Comparison of ENCODE assay signal across 1 cellular context in the genomic region with DNA sequence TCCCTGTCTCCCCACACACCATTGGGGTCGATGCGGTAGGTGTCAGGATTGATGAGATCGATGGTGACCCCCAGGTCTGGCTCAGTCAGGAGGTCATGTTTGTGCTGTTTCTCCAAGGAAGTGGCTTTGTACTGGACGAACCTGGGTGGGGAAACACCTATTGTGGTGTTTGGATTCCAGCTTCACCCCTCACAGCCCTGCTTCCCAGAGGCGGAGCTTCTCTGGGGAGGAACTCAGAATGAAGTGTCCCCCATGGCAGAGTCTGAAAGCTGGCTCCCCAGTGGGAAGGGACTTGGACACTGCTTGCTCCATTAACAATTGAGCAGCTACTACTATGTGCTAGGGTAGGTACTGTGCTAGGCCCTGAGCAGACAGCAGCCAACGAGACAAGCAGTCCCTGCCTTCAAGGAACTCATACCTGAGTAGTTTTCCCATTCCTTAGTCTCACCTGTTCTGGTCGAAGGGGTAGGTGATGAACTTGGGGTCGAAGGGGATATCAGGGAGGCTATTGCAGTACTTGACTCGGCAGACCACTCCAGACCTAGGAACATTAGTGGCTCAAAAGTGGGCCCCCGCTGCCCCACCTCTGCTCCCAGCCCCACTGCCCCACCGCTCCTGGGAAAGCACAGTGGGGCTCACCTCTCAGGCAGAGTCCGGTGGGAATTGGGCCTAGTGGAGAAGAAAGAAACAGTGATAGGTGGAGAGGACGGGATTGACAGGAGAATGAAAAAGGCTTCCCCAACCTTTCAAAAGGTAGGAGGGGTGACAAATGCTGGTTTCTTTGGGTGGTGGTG.
TF ChIP-seq lines count a peak whose summit lies in the region.

No MANE protein-coding gene starts in this region.

TF ChIP-seq in neural cell, 6 proteins besides CTCF, POLR2A, EP300 and RAD21 (continued from another document):
- TF ChIP-seq, protein P1, sequence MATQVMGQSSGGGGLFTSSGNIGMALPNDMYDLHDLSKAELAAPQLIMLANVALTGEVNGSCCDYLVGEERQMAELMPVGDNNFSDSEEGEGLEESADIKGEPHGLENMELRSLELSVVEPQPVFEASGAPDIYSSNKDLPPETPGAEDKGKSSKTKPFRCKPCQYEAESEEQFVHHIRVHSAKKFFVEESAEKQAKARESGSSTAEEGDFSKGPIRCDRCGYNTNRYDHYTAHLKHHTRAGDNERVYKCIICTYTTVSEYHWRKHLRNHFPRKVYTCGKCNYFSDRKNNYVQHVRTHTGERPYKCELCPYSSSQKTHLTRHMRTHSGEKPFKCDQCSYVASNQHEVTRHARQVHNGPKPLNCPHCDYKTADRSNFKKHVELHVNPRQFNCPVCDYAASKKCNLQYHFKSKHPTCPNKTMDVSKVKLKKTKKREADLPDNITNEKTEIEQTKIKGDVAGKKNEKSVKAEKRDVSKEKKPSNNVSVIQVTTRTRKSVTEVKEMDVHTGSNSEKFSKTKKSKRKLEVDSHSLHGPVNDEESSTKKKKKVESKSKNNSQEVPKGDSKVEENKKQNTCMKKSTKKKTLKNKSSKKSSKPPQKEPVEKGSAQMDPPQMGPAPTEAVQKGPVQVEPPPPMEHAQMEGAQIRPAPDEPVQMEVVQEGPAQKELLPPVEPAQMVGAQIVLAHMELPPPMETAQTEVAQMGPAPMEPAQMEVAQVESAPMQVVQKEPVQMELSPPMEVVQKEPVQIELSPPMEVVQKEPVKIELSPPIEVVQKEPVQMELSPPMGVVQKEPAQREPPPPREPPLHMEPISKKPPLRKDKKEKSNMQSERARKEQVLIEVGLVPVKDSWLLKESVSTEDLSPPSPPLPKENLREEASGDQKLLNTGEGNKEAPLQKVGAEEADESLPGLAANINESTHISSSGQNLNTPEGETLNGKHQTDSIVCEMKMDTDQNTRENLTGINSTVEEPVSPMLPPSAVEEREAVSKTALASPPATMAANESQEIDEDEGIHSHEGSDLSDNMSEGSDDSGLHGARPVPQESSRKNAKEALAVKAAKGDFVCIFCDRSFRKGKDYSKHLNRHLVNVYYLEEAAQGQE (IDR thresholded peaks at IDR 0.05; ENCODE audit: borderline replicate concordance), result no peak
- TF ChIP-seq TAF1 (IDR thresholded peaks at IDR 0.05; ENCODE audit: low read depth), result no peak
